In the genomic region with DNA sequence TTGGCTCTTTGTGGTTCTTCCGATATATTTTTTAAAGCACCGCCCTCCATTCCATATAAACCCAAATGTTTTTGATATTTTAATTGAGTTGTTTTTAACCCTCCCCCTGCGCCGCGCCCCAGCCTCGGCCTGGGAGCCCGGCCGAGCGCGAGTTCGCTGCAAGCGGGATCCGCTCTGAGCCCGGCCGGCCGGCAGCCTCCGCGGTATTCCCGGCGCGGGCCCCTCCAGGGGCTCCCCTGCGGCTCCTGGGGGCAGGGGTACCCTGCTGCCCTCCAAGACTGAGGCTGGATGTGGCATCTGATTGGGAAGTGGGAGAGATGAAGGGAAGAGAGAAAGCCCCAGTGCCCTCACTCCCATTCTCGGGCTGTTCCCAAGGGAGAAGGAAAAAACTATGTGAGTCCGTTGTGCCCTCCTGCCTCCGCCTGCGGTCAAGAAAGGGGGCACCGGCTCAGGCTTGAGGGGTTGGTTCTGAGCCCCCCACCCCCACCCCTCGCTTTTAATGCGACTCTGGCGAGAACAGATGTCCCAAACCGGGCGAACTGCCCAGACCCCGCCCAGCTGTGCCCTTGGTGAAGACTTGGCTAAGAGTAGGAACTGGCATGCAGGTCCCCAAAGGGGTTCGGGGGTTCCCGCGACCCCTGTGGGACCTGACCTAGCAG, we compare ENCODE assay signal across 1 cellular context.
A peak's percentile ranks its signal among the peaks of the same experiment; 100 is the strongest.
TF ChIP-seq lines count a peak whose summit lies in the region.

No MANE protein-coding gene starts in this region.

TF ChIP-seq in GM12878, 131 proteins besides CTCF, POLR2A, EP300 and RAD21:
- TF ChIP-seq SIN3A (IDR thresholded peaks at IDR 0.05; ENCODE audit: low read depth, low read length) (no peak), SUZ12 (IDR thresholded peaks at IDR 0.05; ENCODE audit: unreplicated experiment) (peak; percentile 98)
